ENCODE assay signal across 16 cellular contexts in the genomic region with DNA sequence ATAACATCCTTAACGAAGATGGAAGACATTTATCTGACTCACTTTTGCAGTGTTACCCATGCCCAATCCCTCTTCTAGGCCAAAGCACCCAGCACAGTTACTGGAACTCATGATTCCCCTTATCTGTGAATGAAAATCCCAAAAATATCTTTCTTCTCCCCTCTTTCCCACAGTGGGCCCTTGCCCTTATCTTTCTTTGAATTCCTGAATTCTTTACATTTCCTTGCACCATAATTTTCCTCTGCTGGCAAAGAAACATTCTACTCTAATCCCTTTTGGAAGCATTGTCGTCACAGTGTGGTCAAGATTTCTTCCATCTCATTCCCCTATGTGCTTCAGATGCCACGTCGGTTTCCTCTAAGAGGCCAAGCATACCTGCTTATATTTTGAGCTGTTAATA.
A peak's percentile ranks its signal among the peaks of the same experiment; 100 is the strongest.
DNase-seq lines count a peak whose midpoint lies in the region; ATAC-seq and TF ChIP-seq lines count a peak whose summit lies in the region.
"Had no signal": no experiment of that assay in that cellular context is flagged by ENCODE, and none has a peak within 500 bp of the region (broad histone marks: within the 10 kb centered on the region; RNA-seq: fewer than 3 reads in every experiment).

No MANE protein-coding gene starts in this region.

- peaks cover 17% of the 10 kb centered on the region for H3F3A ChIP-seq in smooth muscle cell (ENCODE audit: low read depth)

- intact Hi-C loops in adrenal gland (cut with DNase I): no loop called here
- intact Hi-C loops in activated naive CD4-positive, alpha-beta T cell treated with anti-CD3 and anti-CD28 coated beads for 36 hours (cut with micrococcal nuclease): no loop called here

- H3K79me2 ChIP-seq in smooth muscle cell (ENCODE audit: low read depth): no peaks in the 10 kb centered on the region

- H3K4me1 ChIP-seq in smooth muscle cell (ENCODE audit: low read depth): peaks cover 24% of the 10 kb centered on the region
- H3K4me1 ChIP-seq in adrenal gland (replicated peaks in 1 of 2): no peaks in the 10 kb centered on the region
- H3K4me1 ChIP-seq: BLaER1 had no signal

- no peak overlapping the region for H3K4me3 Mint-ChIP-seq in activated naive CD4-positive, alpha-beta T cell treated with anti-CD3 and anti-CD28 coated beads for 36 hours
- H3K4me3 Mint-ChIP-seq: CD4-positive, CD25-positive, alpha-beta regulatory T cell had no signal

- no peak overlapping the region for H3K27ac Mint-ChIP-seq in activated naive CD4-positive, alpha-beta T cell treated with anti-CD3 and anti-CD28 coated beads for 36 hours
- H3K27ac Mint-ChIP-seq: CD4-positive, CD25-positive, alpha-beta regulatory T cell had no signal

- peaks cover 22% of the 10 kb centered on the region for H3K27me3 Mint-ChIP-seq in activated naive CD4-positive, alpha-beta T cell treated with anti-CD3 and anti-CD28 coated beads for 36 hours (ENCODE audit: low read depth)

- H3K9me3 Mint-ChIP-seq in activated naive CD4-positive, alpha-beta T cell treated with anti-CD3 and anti-CD28 coated beads for 36 hours: no peaks in the 10 kb centered on the region

- peak overlapping the region; percentile 7 for H3K4me2 ChIP-seq in smooth muscle cell
- H3K4me2 ChIP-seq: BLaER1 had no signal

- H2AFZ ChIP-seq in smooth muscle cell (ENCODE audit: low read depth): no peak overlapping the region
- H2AFZ ChIP-seq: GM23248 had no signal

- H4K20me1 ChIP-seq in smooth muscle cell (ENCODE audit: low read depth): no peaks in the 10 kb centered on the region
- H4K20me1 ChIP-seq: BLaER1 had no signal

- no peaks in the 10 kb centered on the region for H3K36me3 Mint-ChIP-seq in activated naive CD4-positive, alpha-beta T cell treated with anti-CD3 and anti-CD28 coated beads for 36 hours (ENCODE audit: low read depth)
- H3K36me3 Mint-ChIP-seq: CD4-positive, CD25-positive, alpha-beta regulatory T cell had no signal

- CTCF ChIA-PET in activated naive CD4-positive, alpha-beta T cell treated with anti-CD3 and anti-CD28 coated beads for 36 hours (lab: Charles Lee): no interaction called here

- no peak overlapping the region for H3K9ac ChIP-seq in smooth muscle cell (ENCODE audit: low read depth)
- H3K9ac ChIP-seq: BLaER1, GM23248 had no signal

- no peaks in the 10 kb centered on the region for H3K9me3 ChIP-seq in smooth muscle cell (replicated peaks; ENCODE audit: low read depth)
- H3K9me3 ChIP-seq in adrenal gland (replicated peaks in 1 of 3): no peaks in the 10 kb centered on the region
- H3K9me3 ChIP-seq: BLaER1 had no signal

- TF ChIP-seq POLR2A in adrenal gland (IDR thresholded peaks at IDR 0.05): no peak

- peak overlapping the region; percentile 40 for H3K27ac ChIP-seq in smooth muscle cell (ENCODE audit: low read depth)
- no peak overlapping the region for H3K27ac ChIP-seq in adrenal gland
- H3K27ac ChIP-seq: BLaER1, GM23248 had no signal

- H3K27me3 ChIP-seq in smooth muscle cell (ENCODE audit: low read depth): no peaks in the 10 kb centered on the region
- H3K27me3 ChIP-seq in adrenal gland: no peaks in the 10 kb centered on the region
- H3K27me3 ChIP-seq: BLaER1 had no signal

- WGBS in smooth muscle cell (ENCODE audit: low lambda C conversion rate): 22% methylated on average over 4 of the region's 4 CpGs
- WGBS in adrenal gland, 4 donors: 82 to 86% (median 83%) methylated on average over 4 of the region's 4 CpGs

- DNase-seq in NCI-H226 (peak; percentile 62), astrocyte of the hippocampus (ENCODE audit: low read depth, low spot score) (peak; percentile 28), iris pigment epithelial cell (ENCODE audit: low read depth) (peak; percentile 32), smooth muscle cell (lab: John Stamatoyannopoulos, UW; ENCODE audit: unreplicated experiment) (no peak), adrenal gland (no peak), globus pallidus (ENCODE audit: low spot score) (no peak)
- no peak for DNase-seq in activated naive CD4-positive, alpha-beta T cell treated with anti-CD3 and anti-CD28 coated beads for 36 hours
- DNase-seq: AML-193; Calu3; CD4-positive, CD25-positive, alpha-beta regulatory T cell; DMS 273 treated with DMSO at 0.1 percent for 48 hours; GM23248; IMR-90 had no signal

- no peaks in the 10 kb centered on the region for H3K4me1 Mint-ChIP-seq in activated naive CD4-positive, alpha-beta T cell treated with anti-CD3 and anti-CD28 coated beads for 36 hours (ENCODE audit: low read depth)
- H3K4me1 Mint-ChIP-seq: CD4-positive, CD25-positive, alpha-beta regulatory T cell had no signal

- ATAC-seq in GM19351 (IDR thresholded peaks at IDR 0.05; ENCODE audit: unreplicated experiment): no peak
- ATAC-seq: HCT116 had no signal

- H3K36me3 ChIP-seq in smooth muscle cell (ENCODE audit: low read depth) (no peaks in the 10 kb centered on the region), adrenal gland (replicated peaks in 1 of 2) (no peaks in the 10 kb centered on the region)
- H3K36me3 ChIP-seq: BLaER1 had no signal

- no peak overlapping the region for H3K4me3 ChIP-seq in smooth muscle cell
- H3K4me3 ChIP-seq in adrenal gland: no peak overlapping the region
- H3K4me3 ChIP-seq: BLaER1, GM23248 had no signal

- no peak for TF ChIP-seq CTCF in smooth muscle cell (IDR thresholded peaks at IDR 0.05; ENCODE audit: borderline replicate concordance, insufficient read depth, poor library complexity, severe bottlenecking)
- TF ChIP-seq CTCF in adrenal gland (IDR thresholded peaks at IDR 0.05): no peak

Comparison
In these comparisons a context has a peak if more than half of its experiments do, and no peak if none do; other contexts are left out.
1. DNase-seq: peak in NCI-H226 (single experiment), astrocyte of the hippocampus (single experiment) and iris pigment epithelial cell (single experiment); none in smooth muscle cell (single experiment), adrenal gland (0 of 7), activated naive CD4-positive, alpha-beta T cell treated with anti-CD3 and anti-CD28 coated beads for 36 hours (single experiment) and globus pallidus (single experiment).